ENCODE assay signal across 8 cellular contexts in genomic region chr2:85578243-85579180, GRCh38. TPM values are rescaled to one million over a fixed set of nuclear protein-coding genes. Genes with fewer than 3 reads are reported as not detected.
A peak's percentile ranks its signal among the peaks of the same experiment; 100 is the strongest.
DNase-seq lines count a peak whose midpoint lies in the region; TF ChIP-seq lines count a peak whose summit lies in the region.

No MANE protein-coding gene starts in this region.

- 57 to 63% (median 61%) methylated on average over 12 to 19 of the region's 19 CpGs for WGBS in adrenal gland, 4 donors

- peaks cover 9 to 14% of the 10 kb centered on the region in 2 donors for H3K4me1 ChIP-seq in adrenal gland (replicated peaks in 1 of 2)

- peaks cover 44% of the 10 kb centered on the region for H3K4me1 Mint-ChIP-seq in stimulated activated naive CD8-positive, alpha-beta T cell treated with anti-CD3 and anti-CD28 coated beads, Interleukin-15, Interleukin-2, amounts not matched to agents 100 ng/mL and 50 ng/mL, for 24 hours (ENCODE audit: low read depth)
- H3K4me1 Mint-ChIP-seq in HFFc6 (ENCODE audit: low read depth) = peaks cover 16% of the 10 kb centered on the region

- H3K4me3 ChIP-seq in adrenal gland = peak overlapping the region in 2 of 4 donors; percentile 2 to 29

- TF ChIP-seq CTCF in adrenal gland (IDR thresholded peaks at IDR 0.05) = no peak
- TF ChIP-seq CTCF in HFFc6 (IDR thresholded peaks at IDR 0.05) = no peak

- peak; percentile 32 to 38 for DNase-seq in stimulated activated CD4-positive, alpha-beta T cell treated with anti-CD3 and anti-CD28 coated beads, Interleukin-2, amount 100 ng/mL, for 24 hours
- DNase-seq in stimulated activated CD4-positive, alpha-beta T cell treated with anti-CD3 and anti-CD28 coated beads, Interleukin-1b, Interleukin-23, amount 100 ng/mL, for 48 hours = no peak
- DNase-seq in Kasumi-1 (lab: John Stamatoyannopoulos, UW) (peak; percentile 82 to 87), adrenal gland (peak in 5 of 7 donors; percentile 39 to 77 (median 54)), kidney tubule cell (ENCODE audit: low spot score) (peak; percentile 44), EL (no peak), HFFc6 (no peak)

- H3K4me3 Mint-ChIP-seq in stimulated activated naive CD8-positive, alpha-beta T cell treated with anti-CD3 and anti-CD28 coated beads, Interleukin-15, Interleukin-2, amounts not matched to agents 100 ng/mL and 50 ng/mL, for 24 hours = peak overlapping the region; percentile 97
- no peak overlapping the region for H3K4me3 Mint-ChIP-seq in HFFc6

- H3K9me3 ChIP-seq in adrenal gland (replicated peaks in 1 of 3) = no peaks in the 10 kb centered on the region

- H3K36me3 ChIP-seq in adrenal gland (replicated peaks in 1 of 2) = no peaks in the 10 kb centered on the region

- H3K27ac Mint-ChIP-seq in stimulated activated naive CD8-positive, alpha-beta T cell treated with anti-CD3 and anti-CD28 coated beads, Interleukin-15, Interleukin-2, amounts not matched to agents 100 ng/mL and 50 ng/mL, for 24 hours = peak overlapping the region; percentile 86
- no peak overlapping the region for H3K27ac Mint-ChIP-seq in HFFc6

- intact Hi-C loops in adrenal gland (cut with DNase I) = no loop called here

- no peaks in the 10 kb centered on the region for H3K27me3 ChIP-seq in adrenal gland

- H3K9me3 Mint-ChIP-seq in stimulated activated naive CD8-positive, alpha-beta T cell treated with anti-CD3 and anti-CD28 coated beads, Interleukin-15, Interleukin-2, amounts not matched to agents 100 ng/mL and 50 ng/mL, for 24 hours = no peaks in the 10 kb centered on the region
- no peaks in the 10 kb centered on the region for H3K9me3 Mint-ChIP-seq in HFFc6

- no peak for TF ChIP-seq POLR2A in adrenal gland (IDR thresholded peaks at IDR 0.05)

- no peaks in the 10 kb centered on the region for H3K27me3 Mint-ChIP-seq in stimulated activated naive CD8-positive, alpha-beta T cell treated with anti-CD3 and anti-CD28 coated beads, Interleukin-15, Interleukin-2, amounts not matched to agents 100 ng/mL and 50 ng/mL, for 24 hours
- H3K27me3 Mint-ChIP-seq in HFFc6 (ENCODE audit: insufficient read depth) = peaks cover 7% of the 10 kb centered on the region

- peaks cover 21% of the 10 kb centered on the region for H3K36me3 Mint-ChIP-seq in stimulated activated naive CD8-positive, alpha-beta T cell treated with anti-CD3 and anti-CD28 coated beads, Interleukin-15, Interleukin-2, amounts not matched to agents 100 ng/mL and 50 ng/mL, for 24 hours (ENCODE audit: low read depth)
- H3K36me3 Mint-ChIP-seq in HFFc6 (ENCODE audit: low read depth) = no peaks in the 10 kb centered on the region

- H3K27ac ChIP-seq in adrenal gland = peak overlapping the region; percentile 26 to 86 (median 71)

RNA-seq across cellular contexts. Expression of gene VAMP8, which starts 1.1 kb away (rescaled TPM):
- total RNA-seq in adrenal gland = 10 to 100 TPM in 7 of 8 donors, 1 to 10 TPM in 1; 8.3 to 68.9 (median 46.1) TPM
- 100 to 1,000 TPM in 1 of 3 donors, 10 to 100 TPM in 2; 47.2 to 108 (median 51.5) TPM for polyA plus RNA-seq in adrenal gland
- total RNA-seq in HFFc6 (2021; fragmentation: NEBNext Ultra II Directional; extraction: Animal tissue kit (Norgen Biotek cat#: 25700)) = under 1 TPM in 4 of 6 experiments, not detected in 2; 0.31 to 0.46 (median 0.35) TPM

RNA-seq across cellular contexts. Expression of gene VAMP5, which starts 5.7 kb away (rescaled TPM):
- 100 to 1,000 TPM in 2 of 8 donors, 10 to 100 TPM in 6; 34.1 to 122 (median 78.3) TPM for total RNA-seq in adrenal gland
- 100 to 1,000 TPM in 2 of 3 donors, 10 to 100 TPM in 1; 37.7 to 130 (median 118) TPM for polyA plus RNA-seq in adrenal gland
- 10 to 100 TPM; 51.2 to 84.2 (median 71.4) TPM for total RNA-seq in HFFc6 (2021; fragmentation: NEBNext Ultra II Directional; extraction: Animal tissue kit (Norgen Biotek cat#: 25700))

RNA-seq across cellular contexts. Expression of gene RNF181, which starts 17.0 kb away (rescaled TPM):
- 100 to 1,000 TPM in 7 of 8 donors, 10 to 100 TPM in 1; 93.8 to 199 (median 172) TPM for total RNA-seq in adrenal gland
- 100 to 1,000 TPM; 130 to 295 (median 214) TPM for polyA plus RNA-seq in adrenal gland
- total RNA-seq in HFFc6 (2021; fragmentation: NEBNext Ultra II Directional; extraction: Animal tissue kit (Norgen Biotek cat#: 25700)) = 100 to 1,000 TPM; 121 to 160 (median 146) TPM

RNA-seq across cellular contexts. Expression of gene GGCX, which starts 17.2 kb away (rescaled TPM):
- total RNA-seq in adrenal gland = 10 to 100 TPM; 24.8 to 85.2 (median 51.1) TPM
- 10 to 100 TPM; 14.9 to 28.4 (median 19.2) TPM for polyA plus RNA-seq in adrenal gland
- 10 to 100 TPM; 55.9 to 68.9 (median 62.4) TPM for total RNA-seq in HFFc6 (2021; fragmentation: NEBNext Ultra II Directional; extraction: Animal tissue kit (Norgen Biotek cat#: 25700))

RNA-seq across cellular contexts. Expression of gene TMEM150A, which starts 24.0 kb away (rescaled TPM):
- total RNA-seq in adrenal gland = 10 to 100 TPM; 16.0 to 31.2 (median 22.6) TPM
- polyA plus RNA-seq in adrenal gland = 10 to 100 TPM; 11.6 to 79.1 (median 61.4) TPM
- total RNA-seq in HFFc6 (2021; fragmentation: NEBNext Ultra II Directional; extraction: Animal tissue kit (Norgen Biotek cat#: 25700)) = 10 to 100 TPM; 10.3 to 20.4 (median 12.7) TPM

Comparison
In these comparisons a context has a peak if more than half of its experiments do, and no peak if none do; other contexts are left out.
1. DNase-seq: peak in stimulated activated CD4-positive, alpha-beta T cell treated with anti-CD3 and anti-CD28 coated beads, Interleukin-2, amount 100 ng/mL, for 24 hours (2 of 2), Kasumi-1 (2 of 2), adrenal gland (5 of 7) and kidney tubule cell (single experiment); none in stimulated activated CD4-positive, alpha-beta T cell treated with anti-CD3 and anti-CD28 coated beads, Interleukin-1b, Interleukin-23, amount 100 ng/mL, for 48 hours (single experiment), EL (single experiment) and HFFc6 (single experiment).
2. RNA of gene VAMP8, which starts 1.1 kb away (total RNA-seq): 8.3 to 68.9 TPM in adrenal gland; 0.31 to 0.46 TPM in HFFc6; every median in the first group is over 4 times any median in the second.